ENCODE assay signal across 24 cellular contexts in genomic region chr6:43277083-43277642, GRCh38. TPM values are rescaled to one million over a fixed set of nuclear protein-coding genes. Genes with fewer than 3 reads are reported as not detected.
DNase-seq lines count a peak whose midpoint lies in the region; ATAC-seq, FAIRE-seq and TF ChIP-seq lines count a peak whose summit lies in the region.
"Had no signal": no experiment of that assay in that cellular context is flagged by ENCODE, and none has a peak within 500 bp of the region (broad histone marks: within the 10 kb centered on the region; RNA-seq: fewer than 3 reads in every experiment).

No MANE protein-coding gene starts in this region.

- H4K8ac ChIP-seq in H1 (ENCODE audit: extremely low read depth, insufficient read depth, low read length), result peak overlapping the region; percentile 29; the same call in 1 of the 2 replicates

- H2BK20ac ChIP-seq in H1 (ENCODE audit: low read length), result no peak overlapping the region

- no peak for TF ChIP-seq POLR2A in A549 (IDR thresholded peaks at IDR 0.05; ENCODE audit: low read length)
- TF ChIP-seq POLR2A in H1 (IDR thresholded peaks at IDR 0.05; ENCODE audit: control extremely low read depth in 1 of 2, low read depth in 2 of 2, low read length in 2 of 2), result no peak
- TF ChIP-seq POLR2A in erythroblast (IDR thresholded peaks at IDR 0.05; ENCODE audit: low read length), result no peak

- H3K9me3 ChIP-seq in A549, result no peaks in the 10 kb centered on the region
- no peaks in the 10 kb centered on the region for H3K9me3 ChIP-seq in H1 (ENCODE audit: insufficient read depth in 2 of 2, low read depth in 1 of 2, low read length in 1 of 2)
- H3K9me3 ChIP-seq: body of pancreas, ovary, suprapubic skin, vagina had no signal

- no peaks in the 10 kb centered on the region for H4K20me1 ChIP-seq in H1 (replicated peaks in 1 of 2; ENCODE audit: control insufficient read depth in 1 of 2, insufficient read depth in 2 of 2, low read length in 2 of 2)

- peak overlapping the region; percentile 3; the same call in 1 of the 2 replicates for H2AK5ac ChIP-seq in H1 (ENCODE audit: low read depth, low read length)

- TF ChIP-seq RAD21 in A549 (conservative IDR thresholded peaks at IDR 0.05 in 1 of 2, IDR thresholded peaks at IDR 0.05 in 1 of 2) (no peak), H1 (IDR thresholded peaks at IDR 0.05 in 1 of 2, conservative IDR thresholded peaks at IDR 0.05 in 1 of 2; ENCODE audit: low read depth in 2 of 2, low read length in 2 of 2) (no peak)

- peaks cover 12 to 25% of the 10 kb centered on the region in 2 donors for H3K4me1 Mint-ChIP-seq in natural killer cell treated with Interleukin-12 subunit alpha and Interleukin-12 subunit beta and Interleukin-15 and Interleukin-18, amount 100 ng/mL, for 72 hours (ENCODE audit: low read depth in 2 of 2)
- peaks cover 19% of the 10 kb centered on the region for H3K4me1 Mint-ChIP-seq in CD14-positive monocyte

- peak overlapping the region; percentile 92; the same call in 1 of the 2 replicates for H2BK15ac ChIP-seq in H1 (ENCODE audit: low read length)

- 79% methylated on average over 6 of the region's 8 CpGs for WGBS in A549 (ENCODE audit: missing lambda C conversion rate)
- WGBS in H1 (ENCODE audit: extremely low coverage in 1 of 2, insufficient coverage in 1 of 2, insufficient read length in 1 of 2, insufficient replicate concordance in 2 of 2, low coverage in 1 of 2, low lambda C conversion rate in 2 of 2, missing lambda C conversion rate in 1 of 2), 2 experiments, result 83% methylated on average over 6 of the region's 8 CpGs; no CpG with 5 or more reads in 1 of the 2 experiments

- TF ChIP-seq CTCF in A549 (IDR thresholded peaks at IDR 0.05), result no peak
- peak in 1 of 3 experiments; percentile 2; a peak in 1 of 4 replicates for TF ChIP-seq CTCF in H1 (IDR thresholded peaks at IDR 0.05; ENCODE audit: control extremely low read depth in 1 of 3, insufficient read depth in 1 of 3, low read depth in 1 of 3, low read length in 3 of 3)
- TF ChIP-seq CTCF in CD14-positive monocyte (IDR thresholded peaks at IDR 0.05), result no peak

- H2BK120ac ChIP-seq in H1 (replicated peaks; ENCODE audit: low read depth, low read length), result no peak overlapping the region

- H4K5ac ChIP-seq in H1 (ENCODE audit: insufficient read length, low read depth, low read length), result no peak overlapping the region

- peak overlapping the region; percentile 62 to 80; a peak in 5 of 6 replicates for H3K27ac ChIP-seq in A549
- no peak overlapping the region for H3K27ac ChIP-seq in H1 (ENCODE audit: low read depth, low read length)
- H3K27ac ChIP-seq: body of pancreas, ovary, suprapubic skin had no signal

- TF ChIP-seq EP300 in A549 (IDR thresholded peaks at IDR 0.05) (no peak), H1 (IDR thresholded peaks at IDR 0.05; ENCODE audit: borderline replicate concordance in 1 of 2, low read depth in 2 of 2, low read length in 2 of 2) (no peak)

- no peak overlapping the region for H3K27ac Mint-ChIP-seq in natural killer cell treated with Interleukin-12 subunit alpha and Interleukin-12 subunit beta and Interleukin-15 and Interleukin-18, amount 100 ng/mL, for 72 hours
- H3K27ac Mint-ChIP-seq in CD14-positive monocyte, result peak overlapping the region in 1 of 7 donors; percentile 8
- H3K27ac Mint-ChIP-seq: activated CD4-positive, alpha-beta memory T cell treated with anti-CD3 and anti-CD28 coated beads for 36 hours; H9 had no signal

- H2AFZ ChIP-seq in H1 (ENCODE audit: low read length), result no peak overlapping the region

- no peak overlapping the region for H3K18ac ChIP-seq in H1 (ENCODE audit: extremely low read depth, low read length)

- POLR2A ChIA-PET in A549 (lab: Yijun Ruan, JAX) (no interaction called here), H1 (lab: Charles Lee; ENCODE audit: partially characterized antibody) (interaction anchor here (0.8 to 2.1 kb wide), 7 partner anchors 9 to 102 kb away, joined by 3 to 7 read pairs (median 3); no protein-coding TSS in a partner anchor)

- CTCF ChIA-PET in A549 (lab: Yijun Ruan, JAX) (no interaction called here), H1 (lab: Charles Lee; ENCODE audit: partially characterized antibody) (interaction anchor here (1.3 to 3.2 kb wide), 9 partner anchors 10 to 58 kb away, joined by 3 to 16 read pairs (median 5); partner anchors contain the start of gene DNPH1)

- no peak for DNase-seq in A549 (ENCODE audit: low read depth in 1 of 2, low spot score in 1 of 2)
- peak; percentile 56 for DNase-seq in HT-29 (ENCODE audit: low spot score)
- no peak for DNase-seq in H1 (ENCODE audit: low read depth in 1 of 2, low spot score in 2 of 2)
- DNase-seq in natural killer cell treated with Interleukin-12 subunit alpha and Interleukin-12 subunit beta and Interleukin-15 and Interleukin-18, amount 100 ng/mL, for 72 hours (ENCODE audit: low spot score), result no peak
- no peak for DNase-seq in activated CD8-positive, alpha-beta memory T cell treated with anti-CD3 and anti-CD28 coated beads for 24 hours
- no peak for DNase-seq in CD14-positive monocyte (ENCODE audit: low spot score)
- no peak for DNase-seq in erythroblast (lab: John Stamatoyannopoulos, UW)
- DNase-seq: activated CD4-positive, alpha-beta memory T cell treated with anti-CD3 and anti-CD28 coated beads for 36 hours; activated T-cell treated with anti-CD3 and anti-CD28 coated beads, Interleukin-2, amount 50 U/mL, for 4 hours; body of pancreas; glutamatergic neuron; H9; Kasumi-1; NCI-H1930; NCI-H345; ovary; SHP77 had no signal

- H3K56ac ChIP-seq in H1 (replicated peaks; ENCODE audit: insufficient read length, low read depth, low read length), result no peak overlapping the region

- FAIRE-seq in A549 (lab: Jason Lieb, UNC), result no peak
- no peak for FAIRE-seq in H1 (lab: Jason Lieb, UNC)
- FAIRE-seq: endometrium had no signal

- H3K4ac ChIP-seq in H1 (replicated peaks; ENCODE audit: insufficient read length, low read depth, low read length), result no peak overlapping the region

- H2BK5ac ChIP-seq in H1 (ENCODE audit: low read depth, low read length), result no peak overlapping the region

- no peaks in the 10 kb centered on the region for H3K79me1 ChIP-seq in H1 (ENCODE audit: low read depth, low read length)

- H3K79me2 ChIP-seq in H1 (ENCODE audit: control insufficient read depth in 1 of 2, insufficient read depth in 2 of 2, low read length in 2 of 2), result no peaks in the 10 kb centered on the region

- peak overlapping the region; percentile 88 for H3K4me3 Mint-ChIP-seq in natural killer cell treated with Interleukin-12 subunit alpha and Interleukin-12 subunit beta and Interleukin-15 and Interleukin-18, amount 100 ng/mL, for 72 hours
- peak overlapping the region in 1 of 2 donors; percentile 79 for H3K4me3 Mint-ChIP-seq in CD14-positive monocyte
- H3K4me3 Mint-ChIP-seq: activated CD4-positive, alpha-beta memory T cell treated with anti-CD3 and anti-CD28 coated beads for 36 hours had no signal

- no peak overlapping the region for H3K9ac ChIP-seq in H1 (replicated peaks in 1 of 4; ENCODE audit: extremely low read depth in 1 of 4, low read depth in 3 of 4, low read length in 3 of 4)

- no peaks in the 10 kb centered on the region for H3K36me3 ChIP-seq in H1 (ENCODE audit: control insufficient read depth in 2 of 4, insufficient read depth in 4 of 4, low read length in 3 of 4)
- H3K36me3 ChIP-seq: ovary, suprapubic skin, vagina had no signal

- H3K14ac ChIP-seq in H1 (ENCODE audit: insufficient read length), result no peak overlapping the region

- H3K23me2 ChIP-seq in H1 (ENCODE audit: low read depth, low read length), result peaks cover 11% of the 10 kb centered on the region

- intact Hi-C loops in CD14-positive monocyte (cut with micrococcal nuclease), result no loop called here

- H3K4me1 ChIP-seq in A549 (peaks cover 52% of the 10 kb centered on the region), H1 (replicated peaks in 1 of 4; ENCODE audit: control insufficient read depth in 3 of 4, insufficient read depth in 4 of 4, low read length in 3 of 4) (peaks cover 4 to 29% (median 20%) of the 10 kb centered on the region in 4 experiments)

- H4K91ac ChIP-seq in H1 (replicated peaks; ENCODE audit: insufficient read length, low read length), result no peak overlapping the region

- ATAC-seq in A549 (no peak), GM19397 (IDR thresholded peaks at IDR 0.05; ENCODE audit: unreplicated experiment) (no peak)
- ATAC-seq in natural killer cell treated with Interleukin-12 subunit alpha and Interleukin-12 subunit beta and Interleukin-15 and Interleukin-18, amount 100 ng/mL, for 72 hours, result no peak
- ATAC-seq: activated naive CD4-positive, alpha-beta T cell treated with anti-CD3 and anti-CD28 coated beads, Interleukin-2, amount 50 U/mL, for 72 hours; activated T-cell treated with anti-CD3 and anti-CD28 coated beads, Interleukin-2, amount 50 U/mL, for 4 hours; body of pancreas had no signal

- H3K4me2 ChIP-seq in A549 (peak overlapping the region; percentile 45), H1 (ENCODE audit: insufficient read depth in 1 of 2, low read depth in 2 of 2, low read length in 2 of 2) (no peak overlapping the region; a peak in 1 of 4 replicates)

- H3K9me3 Mint-ChIP-seq in natural killer cell treated with Interleukin-12 subunit alpha and Interleukin-12 subunit beta and Interleukin-15 and Interleukin-18, amount 100 ng/mL, for 72 hours, result no peaks in the 10 kb centered on the region
- peaks cover 0 to 14% (median 4%) of the 10 kb centered on the region in 7 donors for H3K9me3 Mint-ChIP-seq in CD14-positive monocyte
- H3K9me3 Mint-ChIP-seq: activated CD4-positive, alpha-beta memory T cell treated with anti-CD3 and anti-CD28 coated beads for 36 hours; activated naive CD4-positive, alpha-beta T cell treated with anti-CD3 and anti-CD28 coated beads, Interleukin-2, amount 50 U/mL, for 72 hours; activated T-cell treated with anti-CD3 and anti-CD28 coated beads, Interleukin-2, amount 50 U/mL, for 4 hours; H9 had no signal

- H3K36me3 Mint-ChIP-seq in natural killer cell treated with Interleukin-12 subunit alpha and Interleukin-12 subunit beta and Interleukin-15 and Interleukin-18, amount 100 ng/mL, for 72 hours, result no peaks in the 10 kb centered on the region
- peaks cover 3 to 9% of the 10 kb centered on the region in 2 donors for H3K36me3 Mint-ChIP-seq in CD14-positive monocyte
- H3K36me3 Mint-ChIP-seq: activated CD4-positive, alpha-beta memory T cell treated with anti-CD3 and anti-CD28 coated beads for 36 hours; activated naive CD4-positive, alpha-beta T cell treated with anti-CD3 and anti-CD28 coated beads, Interleukin-2, amount 50 U/mL, for 72 hours had no signal

- peaks cover 20 to 29% of the 10 kb centered on the region in 2 donors for H3K27me3 Mint-ChIP-seq in natural killer cell treated with Interleukin-12 subunit alpha and Interleukin-12 subunit beta and Interleukin-15 and Interleukin-18, amount 100 ng/mL, for 72 hours
- peaks cover 66 to 87% (median 78%) of the 10 kb centered on the region in 3 donors for H3K27me3 Mint-ChIP-seq in CD14-positive monocyte (ENCODE audit: low read depth in 3 of 3)

- H3K4me3 ChIP-seq in A549 (no peak overlapping the region), H1 (ENCODE audit: extremely low read depth in 1 of 4, insufficient read depth in 2 of 4, low read depth in 3 of 4, low read length in 4 of 4) (no peak overlapping the region)
- H3K4me3 ChIP-seq: body of pancreas, ovary had no signal

- peaks cover 12 to 36% (median 29%) of the 10 kb centered on the region in 4 experiments for H3K27me3 ChIP-seq in H1 (replicated peaks in 1 of 4; ENCODE audit: control insufficient read depth in 3 of 4, extremely low read depth in 1 of 4, insufficient read depth in 3 of 4, low read length in 3 of 4)
- H3K27me3 ChIP-seq: body of pancreas, ovary, vagina had no signal

- 0 out of 2 replicates have a peak overlapping the region, but pooled peaks have one; percentile 11 for H2BK12ac ChIP-seq in H1 (ENCODE audit: low read depth, low read length)

- no peak overlapping the region for H3K23ac ChIP-seq in H1 (ENCODE audit: insufficient read length)

RNA-seq across cellular contexts. Expression of gene SLC22A7, which starts 20.9 kb away (rescaled TPM):
- not detected in 2 replicates for polyA plus RNA-seq in A549 (2011; rRNA removed)
- polyA plus RNA-seq in A549 (2012; cell fraction: cytosol; rRNA removed), result not detected in 2 replicates
- not detected in 2 replicates for polyA plus RNA-seq in A549 (2012; cell fraction: nucleus; rRNA removed)
- not detected in 3 replicates for polyA plus RNA-seq in A549 (2017; fragmentation: RNase III; extraction: RNeasy Plus Mini Kit Qiagen cat#74134 plus additional on column Dnase treatment)
- not detected in 2 replicates for polyA minus RNA-seq in A549 (2011; rRNA and poly(A)+ RNA removed)
- total RNA-seq in HT-29 (2014; rRNA removed; shearing (Covaris generic)), result not detected in 2 replicates
- not detected in 2 replicates for total RNA-seq in H1 (2021; fragmentation: NEBNext Ultra II Directional; extraction: Animal tissue kit (Norgen Biotek cat#: 25700))
- polyA plus RNA-seq in H1 (2011; rRNA removed), result not detected in 2 replicates
- not detected for polyA plus RNA-seq in H1 (2011; cell fraction: cytosol; rRNA removed)
- polyA plus RNA-seq in H1 (2011; cell fraction: nucleus; rRNA removed), result not detected
- polyA plus RNA-seq in H1 (2012, experiment 1 of 2), result 0.13 to 0.58 TPM (median 0.47 TPM) in 3 of 4 replicates, not detected in the other
- polyA plus RNA-seq in H1 (2012, experiment 2 of 2), result 0.22 TPM
- not detected for polyA plus RNA-seq in H1 (2013, experiment 1 of 2)
- polyA plus RNA-seq in H1 (2013, experiment 2 of 2), result not detected
- not detected in 2 replicates for polyA minus RNA-seq in H1 (2011; rRNA and poly(A)+ RNA removed)
- polyA minus RNA-seq in H1 (2011; cell fraction: cytosol; rRNA and poly(A)+ RNA removed), result not detected
- polyA minus RNA-seq in H1 (2011; cell fraction: nucleus; rRNA and poly(A)+ RNA removed), result not detected
- not detected for total RNA-seq in natural killer cell treated with Interleukin-12 subunit alpha and Interleukin-12 subunit beta and Interleukin-15 and Interleukin-18, amount 100 ng/mL, for 72 hours
- polyA plus RNA-seq in CD14-positive monocyte, result not detected
- total RNA-seq: activated CD4-positive, alpha-beta memory T cell treated with anti-CD3 and anti-CD28 coated beads for 36 hours; activated naive CD4-positive, alpha-beta T cell treated with anti-CD3 and anti-CD28 coated beads, Interleukin-2, amount 50 U/mL, for 72 hours; activated T-cell treated with anti-CD3 and anti-CD28 coated beads, Interleukin-2, amount 50 U/mL, for 4 hours; body of pancreas; H9; right cardiac atrium; suprapubic skin; vagina had no signal
- polyA plus RNA-seq: AG04450, ovary, right cardiac atrium had no signal

RNA-seq across cellular contexts. Expression of gene CRIP3, which starts 31.5 kb away (rescaled TPM):
- polyA plus RNA-seq in A549 (2011; rRNA removed) (1.3 and 2.6 TPM in 2 replicates), A549 (2017; fragmentation: RNase III; extraction: RNeasy Plus Mini Kit Qiagen cat#74134 plus additional on column Dnase treatment) (2.1 to 2.8 TPM (median 2.4 TPM) in 3 replicates), H1 (2011; rRNA removed) (34.0 and 38.7 TPM in 2 replicates), CD14-positive monocyte (1 to 10 TPM; 1.2 to 1.6 TPM)
- polyA plus RNA-seq in A549 (2012; cell fraction: cytosol; rRNA removed), result 0.70 and 0.74 TPM in 2 replicates
- polyA plus RNA-seq in A549 (2012; cell fraction: nucleus; rRNA removed), result 1.8 and 2.4 TPM in 2 replicates
- polyA minus RNA-seq in A549 (2011; rRNA and poly(A)+ RNA removed), result 1.8 and 2.9 TPM in 2 replicates
- total RNA-seq in HT-29 (2014; rRNA removed; shearing (Covaris generic)), result not detected in 2 replicates
- total RNA-seq in H1 (2021; fragmentation: NEBNext Ultra II Directional; extraction: Animal tissue kit (Norgen Biotek cat#: 25700)), result 37.6 and 46.3 TPM in 2 replicates
- polyA plus RNA-seq in H1 (2011; cell fraction: cytosol; rRNA removed), result 46.8 TPM
- polyA plus RNA-seq in H1 (2011; cell fraction: nucleus; rRNA removed), result 124 TPM
- 39.4 to 44.3 TPM (median 42.3 TPM) in 4 replicates for polyA plus RNA-seq in H1 (2012, experiment 1 of 2)
- 30.4 TPM for polyA plus RNA-seq in H1 (2012, experiment 2 of 2)
- 40.4 TPM for polyA plus RNA-seq in H1 (2013, experiment 1 of 2)
- polyA plus RNA-seq in H1 (2013, experiment 2 of 2), result 36.5 TPM
- 22.8 and 23.5 TPM in 2 replicates for polyA minus RNA-seq in H1 (2011; rRNA and poly(A)+ RNA removed)
- polyA minus RNA-seq in H1 (2011; cell fraction: cytosol; rRNA and poly(A)+ RNA removed), result 17.9 TPM
- polyA minus RNA-seq in H1 (2011; cell fraction: nucleus; rRNA and poly(A)+ RNA removed), result 22.5 TPM
- 1 to 10 TPM in 1 of 2 donors, not detected in 1; 2.0 TPM for total RNA-seq in natural killer cell treated with Interleukin-12 subunit alpha and Interleukin-12 subunit beta and Interleukin-15 and Interleukin-18, amount 100 ng/mL, for 72 hours
- total RNA-seq: body of pancreas, vagina had no signal
- polyA plus RNA-seq: AG04450 had no signal

RNA-seq across cellular contexts. Expression of gene TTBK1, which starts 33.9 kb away (rescaled TPM):
- polyA plus RNA-seq in A549 (2011; rRNA removed), result 0.03 TPM in 1 of 2 replicates, not detected in the other
- polyA plus RNA-seq in A549 (2012; cell fraction: cytosol; rRNA removed), result 0.04 and 0.05 TPM in 2 replicates
- 0.09 and 0.10 TPM in 2 replicates for polyA plus RNA-seq in A549 (2012; cell fraction: nucleus; rRNA removed)
- 0.04 to 0.05 TPM (median 0.04 TPM) in 3 replicates for polyA plus RNA-seq in A549 (2017; fragmentation: RNase III; extraction: RNeasy Plus Mini Kit Qiagen cat#74134 plus additional on column Dnase treatment)
- 0.04 and 0.10 TPM in 2 replicates for polyA minus RNA-seq in A549 (2011; rRNA and poly(A)+ RNA removed)
- 0.73 and 0.79 TPM in 2 replicates for total RNA-seq in HT-29 (2014; rRNA removed; shearing (Covaris generic))
- 1.5 and 1.6 TPM in 2 replicates for total RNA-seq in H1 (2021; fragmentation: NEBNext Ultra II Directional; extraction: Animal tissue kit (Norgen Biotek cat#: 25700))
- polyA plus RNA-seq in H1 (2011; rRNA removed), result 0.53 and 0.63 TPM in 2 replicates
- polyA plus RNA-seq in H1 (2011; cell fraction: cytosol; rRNA removed), result 0.70 TPM
- 1.9 TPM for polyA plus RNA-seq in H1 (2011; cell fraction: nucleus; rRNA removed)
- 0.68 to 1.1 TPM (median 0.97 TPM) in 4 replicates for polyA plus RNA-seq in H1 (2012, experiment 1 of 2)
- 0.50 TPM for polyA plus RNA-seq in H1 (2012, experiment 2 of 2)
- 0.26 TPM for polyA plus RNA-seq in H1 (2013, experiment 1 of 2)
- 0.22 TPM for polyA plus RNA-seq in H1 (2013, experiment 2 of 2)
- 0.60 and 0.76 TPM in 2 replicates for polyA minus RNA-seq in H1 (2011; rRNA and poly(A)+ RNA removed)
- polyA minus RNA-seq in H1 (2011; cell fraction: cytosol; rRNA and poly(A)+ RNA removed), result 0.66 TPM
- 1.1 TPM for polyA minus RNA-seq in H1 (2011; cell fraction: nucleus; rRNA and poly(A)+ RNA removed)
- total RNA-seq in natural killer cell treated with Interleukin-12 subunit alpha and Interleukin-12 subunit beta and Interleukin-15 and Interleukin-18, amount 100 ng/mL, for 72 hours, result under 1 TPM; 0.75 to 0.81 TPM
- not detected for polyA plus RNA-seq in CD14-positive monocyte
- total RNA-seq: suprapubic skin, vagina had no signal
- polyA plus RNA-seq: AG04450 had no signal

RNA-seq across cellular contexts. Expression of gene DNPH1, which starts 47.9 kb away (rescaled TPM):
- polyA plus RNA-seq in A549 (2011; rRNA removed) (51.4 and 63.2 TPM in 2 replicates), A549 (2017; fragmentation: RNase III; extraction: RNeasy Plus Mini Kit Qiagen cat#74134 plus additional on column Dnase treatment) (77.5 to 82.0 TPM (median 80.2 TPM) in 3 replicates), H1 (2011; rRNA removed) (134 and 168 TPM in 2 replicates), CD14-positive monocyte (10 to 100 TPM; 42.7 to 55.4 TPM)
- 217 and 240 TPM in 2 replicates for polyA plus RNA-seq in A549 (2012; cell fraction: cytosol; rRNA removed)
- 158 TPM in 2 replicates for polyA plus RNA-seq in A549 (2012; cell fraction: nucleus; rRNA removed)
- 13.6 and 14.4 TPM in 2 replicates for polyA minus RNA-seq in A549 (2011; rRNA and poly(A)+ RNA removed)
- total RNA-seq in HT-29 (2014; rRNA removed; shearing (Covaris generic)), result 125 and 130 TPM in 2 replicates
- total RNA-seq in H1 (2021; fragmentation: NEBNext Ultra II Directional; extraction: Animal tissue kit (Norgen Biotek cat#: 25700)), result 33.9 and 37.2 TPM in 2 replicates
- polyA plus RNA-seq in H1 (2011; cell fraction: cytosol; rRNA removed), result 125 TPM
- 70.6 TPM for polyA plus RNA-seq in H1 (2011; cell fraction: nucleus; rRNA removed)
- polyA plus RNA-seq in H1 (2012, experiment 1 of 2), result 48.8 to 75.5 TPM (median 71.2 TPM) in 4 replicates
- 54.9 TPM for polyA plus RNA-seq in H1 (2012, experiment 2 of 2)
- polyA plus RNA-seq in H1 (2013, experiment 1 of 2), result 53.9 TPM
- 54.5 TPM for polyA plus RNA-seq in H1 (2013, experiment 2 of 2)
- 7.8 and 8.3 TPM in 2 replicates for polyA minus RNA-seq in H1 (2011; rRNA and poly(A)+ RNA removed)
- 11.4 TPM for polyA minus RNA-seq in H1 (2011; cell fraction: cytosol; rRNA and poly(A)+ RNA removed)
- polyA minus RNA-seq in H1 (2011; cell fraction: nucleus; rRNA and poly(A)+ RNA removed), result 24.6 TPM
- total RNA-seq in natural killer cell treated with Interleukin-12 subunit alpha and Interleukin-12 subunit beta and Interleukin-15 and Interleukin-18, amount 100 ng/mL, for 72 hours, result 10 to 100 TPM; 15.0 to 32.5 TPM

Comparison
In these comparisons a context has a peak if more than half of its experiments do, and no peak if none do; other contexts are left out.
1. RNA of gene CRIP3, which starts 31.5 kb away (total RNA-seq): 37.6 to 46.3 TPM in H1; 2.0 TPM in natural killer cell treated with Interleukin-12 subunit alpha and Interleukin-12 subunit beta and Interleukin-15 and Interleukin-18, amount 100 ng/mL, for 72 hours and not detected in HT-29; every median in the first group is over 10 times any median in the second.